9 cellular contexts compared by ENCODE assay signal in genomic region chr2:64727843-64728463, GRCh38.
A peak's percentile ranks its signal among the peaks of the same experiment; 100 is the strongest.
DNase-seq lines count a peak whose midpoint lies in the region; TF ChIP-seq lines count a peak whose summit lies in the region.
"Had no signal": no experiment of that assay in that cellular context is flagged by ENCODE, and none has a peak within 500 bp of the region (broad histone marks: within the 10 kb centered on the region; RNA-seq: fewer than 3 reads in every experiment).

No MANE protein-coding gene starts in this region.

- H3K27me3 Mint-ChIP-seq in CD14-positive monocyte (ENCODE audit: low read depth in 3 of 3), result no peaks in the 10 kb centered on the region

- peaks cover 49% of the 10 kb centered on the region for H3K4me1 Mint-ChIP-seq in CD14-positive monocyte

- H3K4me3 ChIP-seq in coronary artery, result no peak overlapping the region

- TF ChIP-seq POLR2A in GM19099 (IDR thresholded peaks at IDR 0.05; ENCODE audit: extremely low read depth, insufficient read length, low read depth), result peak; percentile 12

- peak overlapping the region in 6 of 7 donors; percentile 28 to 97 (median 94) for H3K27ac Mint-ChIP-seq in CD14-positive monocyte

- intact Hi-C loops in CD14-positive monocyte (cut with micrococcal nuclease), result no loop called here

- no peak for TF ChIP-seq CTCF in CD14-positive monocyte (IDR thresholded peaks at IDR 0.05)
- no peak for TF ChIP-seq CTCF in coronary artery (IDR thresholded peaks at IDR 0.05)

- no peak overlapping the region for H3K4me3 Mint-ChIP-seq in CD14-positive monocyte

- no peak overlapping the region for H3K27ac ChIP-seq in coronary artery

- H3K9me3 Mint-ChIP-seq in CD14-positive monocyte, result no peaks in the 10 kb centered on the region

- DNase-seq in CD14-positive monocyte (ENCODE audit: low spot score), result no peak
- DNase-seq in RPMI8226, result peak; percentile 26
- peak; percentile 69 for DNase-seq in left kidney (ENCODE audit: low read depth, low spot score)
- DNase-seq in stimulated activated CD8-positive, alpha-beta memory T cell treated with anti-CD3 and anti-CD28 coated beads, Interleukin-4, amount 100 ng/mL, for 48 hours, result no peak
- DNase-seq in coronary artery (ENCODE audit: low spot score), result no peak
- DNase-seq in NCI-H748 treated with DMSO at 0.1 percent for 48 hours (lab: John Stamatoyannopoulos, UW), result no peak
- DNase-seq in effector CD4-positive, alpha-beta T cell, result no peak
- DNase-seq: COR-L47 had no signal

- H3K36me3 Mint-ChIP-seq in CD14-positive monocyte, result peaks cover 2 to 5% of the 10 kb centered on the region in 2 donors

Comparison
In these comparisons a context has a peak if more than half of its experiments do, and no peak if none do; other contexts are left out.
1. DNase-seq: peak in RPMI8226 (single experiment) and left kidney (single experiment); none in CD14-positive monocyte (single experiment), stimulated activated CD8-positive, alpha-beta memory T cell treated with anti-CD3 and anti-CD28 coated beads, Interleukin-4, amount 100 ng/mL, for 48 hours (single experiment), coronary artery (single experiment), NCI-H748 treated with DMSO at 0.1 percent for 48 hours (single experiment) and effector CD4-positive, alpha-beta T cell (single experiment).